ENCODE assay signal across 19 cellular contexts in the genomic region with DNA sequence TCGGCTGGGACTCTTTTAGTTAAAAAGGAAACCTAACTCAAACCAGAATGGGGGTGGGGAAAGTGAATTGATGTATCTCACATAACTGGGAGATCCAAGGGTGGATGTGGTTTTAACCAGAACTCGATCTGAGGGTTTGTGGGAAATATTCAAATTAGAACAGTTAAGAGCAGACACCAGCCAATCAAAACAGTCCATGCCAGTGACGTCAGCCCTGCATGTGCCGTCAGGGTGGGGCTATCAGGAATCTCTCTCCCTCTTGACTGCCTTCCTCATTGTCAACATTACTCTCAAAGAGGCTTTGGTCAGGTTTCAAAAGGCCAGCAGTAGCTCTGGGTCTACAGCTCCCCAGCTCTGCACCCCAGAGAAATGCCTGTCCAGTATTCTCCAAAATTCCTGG.
DNase-seq lines count a peak whose midpoint lies in the region; ATAC-seq, FAIRE-seq and TF ChIP-seq lines count a peak whose summit lies in the region.
"Had no signal": no experiment of that assay in that cellular context is flagged by ENCODE, and none has a peak within 500 bp of the region (broad histone marks: within the 10 kb centered on the region; RNA-seq: fewer than 3 reads in every experiment).

No MANE protein-coding gene starts in this region.

- H3K27ac ChIP-seq in K562 (ENCODE audit: extremely low read depth, low read depth, low read length) (no peak overlapping the region), tibial artery (peak overlapping the region; percentile 21 to 52)
- H3K27ac ChIP-seq: GM23248, left ventricle myocardium inferior, right atrium auricular region, transverse colon had no signal

- no peaks in the 10 kb centered on the region for H3K36me3 ChIP-seq in K562 (ENCODE audit: control insufficient read depth, insufficient read depth, low read length)
- H3K36me3 ChIP-seq in tibial artery = no peaks in the 10 kb centered on the region
- H3K36me3 ChIP-seq: left ventricle myocardium inferior, right atrium auricular region, transverse colon had no signal

- H3K27ac Mint-ChIP-seq in activated CD4-positive, alpha-beta T cell treated with anti-CD3 and anti-CD28 coated beads, Interleukin-2, amount 10 ng/mL, durations not matched to agents 24 days and 14 days = no peak overlapping the region

- no peak for TF ChIP-seq POLR2A in K562 (conservative IDR thresholded peaks at IDR 0.05)

- no peaks in the 10 kb centered on the region for H4K20me1 ChIP-seq in K562 (replicated peaks; ENCODE audit: control insufficient read depth, insufficient read depth, low read length)

- no peaks in the 10 kb centered on the region for H3K4me1 ChIP-seq in K562 (replicated peaks in 1 of 2; ENCODE audit: control insufficient read depth in 2 of 2, insufficient read depth in 2 of 2, low read length in 2 of 2)
- peaks cover 0 to 39% (median 17%) of the 10 kb centered on the region in 4 donors for H3K4me1 ChIP-seq in tibial artery
- H3K4me1 ChIP-seq: transverse colon had no signal

- BruUV-seq in K562 (replicated peaks; lab: Mats Ljungman, UMichigan) = no TSS peak

- intact Hi-C loops in activated CD4-positive, alpha-beta T cell treated with anti-CD3 and anti-CD28 coated beads, Interleukin-2, amount 10 ng/mL, durations not matched to agents 24 days and 14 days (cut with micrococcal nuclease) = no loop called here
- intact Hi-C loops in K562 (cut with micrococcal nuclease) (no loop called here), tibial artery (cut with DNase I; ENCODE audit: low total_unique reads) (no loop called here)

- H3K4me3 Mint-ChIP-seq in activated CD4-positive, alpha-beta T cell treated with anti-CD3 and anti-CD28 coated beads, Interleukin-2, amount 10 ng/mL, durations not matched to agents 24 days and 14 days = no peak overlapping the region
- H3K4me3 Mint-ChIP-seq: neural crest cell had no signal

- no peaks in the 10 kb centered on the region for H3K36me3 Mint-ChIP-seq in activated CD4-positive, alpha-beta T cell treated with anti-CD3 and anti-CD28 coated beads, Interleukin-2, amount 10 ng/mL, durations not matched to agents 24 days and 14 days (ENCODE audit: low read depth)

- H3K4me3 ChIP-seq in K562 = no peak overlapping the region
- no peak overlapping the region for H3K4me3 ChIP-seq in tibial artery
- H3K4me3 ChIP-seq: GM23248, left ventricle myocardium inferior, right atrium auricular region, transverse colon had no signal

- no peak for TF ChIP-seq CTCF in K562 (IDR thresholded peaks at IDR 0.05 in 2 of 3, conservative IDR thresholded peaks at IDR 0.05 in 1 of 3; ENCODE audit: insufficient read depth in 2 of 3, low read depth in 1 of 3, low read length in 3 of 3)
- no peak for TF ChIP-seq CTCF in tibial artery (IDR thresholded peaks at IDR 0.05)

- H3K27me3 Mint-ChIP-seq in activated CD4-positive, alpha-beta T cell treated with anti-CD3 and anti-CD28 coated beads, Interleukin-2, amount 10 ng/mL, durations not matched to agents 24 days and 14 days = no peaks in the 10 kb centered on the region

- no peak overlapping the region for H2AFZ ChIP-seq in K562 (ENCODE audit: low read depth, low read length)
- H2AFZ ChIP-seq: GM23248 had no signal

- peaks cover 0 to 5% of the 10 kb centered on the region in 2 experiments; a peak in 1 of 5 replicates for H3K27me3 ChIP-seq in K562 (ENCODE audit: control insufficient read depth in 2 of 2, insufficient read depth in 2 of 2, low read length in 2 of 2)
- no peaks in the 10 kb centered on the region for H3K27me3 ChIP-seq in tibial artery
- H3K27me3 ChIP-seq: right atrium auricular region, transverse colon had no signal

- no peak for TF ChIP-seq EP300 in K562 (IDR thresholded peaks at IDR 0.05; ENCODE audit: low read length)

- no peaks in the 10 kb centered on the region for H3K9me3 ChIP-seq in K562 (replicated peaks; ENCODE audit: control insufficient read depth, insufficient read depth, low read depth, low read length)
- no peaks in the 10 kb centered on the region for H3K9me3 ChIP-seq in tibial artery
- H3K9me3 ChIP-seq: left ventricle myocardium inferior, right atrium auricular region, transverse colon had no signal

- ATAC-seq in K562 = peak; percentile 94
- ATAC-seq: Panc1 had no signal

- no peaks in the 10 kb centered on the region for H3K79me2 ChIP-seq in K562 (ENCODE audit: control insufficient read depth, insufficient read depth, low read length)

- H3K9me3 Mint-ChIP-seq in activated CD4-positive, alpha-beta T cell treated with anti-CD3 and anti-CD28 coated beads, Interleukin-2, amount 10 ng/mL, durations not matched to agents 24 days and 14 days = no peaks in the 10 kb centered on the region

- CTCF ChIA-PET in K562 (lab: Yijun Ruan, JAX; ENCODE audit: low intra/inter-chr PET ratio) = no interaction called here

- peak; percentile 56 for DNase-seq in activated CD4-positive, alpha-beta T cell treated with anti-CD3 and anti-CD28 coated beads, Interleukin-2, amount 10 ng/mL, durations not matched to agents 24 days and 14 days
- DNase-seq in activated CD4-positive, alpha-beta T cell treated with anti-CD3 and anti-CD28 coated beads for 48 hours = no peak
- DNase-seq in NCI-H2029 (lab: John Stamatoyannopoulos, UW) (peak; percentile 85), K562 (ENCODE audit: extremely low read depth in 1 of 4, low spot score in 3 of 4) (peak; percentile 38 to 68 (median 54)), tibial artery (no peak), NCI-H2081 treated with DMSO at 0.1 percent for 48 hours (lab: John Stamatoyannopoulos, UW) (no peak), RCC 7860 (ENCODE audit: low spot score) (no peak), KG1 (lab: John Stamatoyannopoulos, UW) (no peak)
- DNase-seq: activated CD4-positive, alpha-beta T cell treated with anti-CD3 and anti-CD28 coated beads, Interleukin-2, amount 50 U/mL, for 48 hours; GM23248; hippocampal formation; left ventricle myocardium inferior; stimulated activated CD4-positive, alpha-beta T cell treated with anti-CD3 and anti-CD28 coated beads, Interleukin-2, amount 100 ng/mL, for 24 hours; stimulated activated CD8-positive, alpha-beta memory T cell treated with anti-CD3 and anti-CD28 coated beads, Interleukin-4, amount 100 ng/mL, for 48 hours; transverse colon had no signal

- no peak for TF ChIP-seq RAD21 in K562 (CRISPR knock-in tag; conservative IDR thresholded peaks at IDR 0.05 in 1 of 2, IDR thresholded peaks at IDR 0.05 in 1 of 2)

- 4% methylated on average over 4 of the region's 4 CpGs for WGBS in K562 (ENCODE audit: insufficient coverage, low coverage, missing lambda C conversion rate)

- no peak overlapping the region for H3K9ac ChIP-seq in K562 (ENCODE audit: insufficient read depth in 1 of 2, low read depth in 2 of 2, low read length in 2 of 2)
- H3K9ac ChIP-seq: GM23248 had no signal

- POLR2A ChIA-PET in K562 (lab: Yijun Ruan, JAX) = no interaction called here

- in situ Hi-C loops in K562 (cut with MboI) = no loop called here

- no peaks in the 10 kb centered on the region for H3K9me1 ChIP-seq in K562 (ENCODE audit: control insufficient read depth, insufficient read depth, low read length)

- no peak overlapping the region for H3K4me2 ChIP-seq in K562 (ENCODE audit: insufficient read depth, low read length)

- peaks cover 2% of the 10 kb centered on the region for H3K4me1 Mint-ChIP-seq in activated CD4-positive, alpha-beta T cell treated with anti-CD3 and anti-CD28 coated beads, Interleukin-2, amount 10 ng/mL, durations not matched to agents 24 days and 14 days

- peak; percentile 57 for FAIRE-seq in K562 (lab: Jason Lieb, UNC)
- no peak for FAIRE-seq in RCC 7860 (lab: Jason Lieb, UNC)
- FAIRE-seq: G401.6 had no signal

TF ChIP-seq in K562, 482 proteins besides CTCF, POLR2A, EP300 and RAD21 (continues in another document):
- TF ChIP-seq CREB1 (IDR thresholded peaks at IDR 0.05) = no peak
- TF ChIP-seq CREB1 (CRISPR knock-in tag; IDR thresholded peaks at IDR 0.05) = no peak
- TF ChIP-seq ETV1 (tag; conservative IDR thresholded peaks at IDR 0.05; ENCODE audit: low read depth) = no peak
- TF ChIP-seq SREBF1 (IDR thresholded peaks at IDR 0.05; ENCODE audit: borderline replicate concordance, low read depth, low read length) = no peak
- TF ChIP-seq BHLHE40 (IDR thresholded peaks at IDR 0.05; ENCODE audit: low read length) = peak; percentile 83
- no peak for TF ChIP-seq CHAMP1 (IDR thresholded peaks at IDR 0.05)
- TF ChIP-seq SIN3B (IDR thresholded peaks at IDR 0.05; ENCODE audit: low read depth) = no peak
- TF ChIP-seq MYC (IDR thresholded peaks at IDR 0.05; ENCODE audit: low read depth, low read length) = no peak
- no peak for TF ChIP-seq MYC (CRISPR knock-in tag; IDR thresholded peaks at IDR 0.05; ENCODE audit: borderline replicate concordance, low read depth)
- no peak for TF ChIP-seq PRPF4 (IDR thresholded peaks at IDR 0.05; ENCODE audit: insufficient read depth, low read depth, low read length, poor library complexity, severe bottlenecking)
- TF ChIP-seq ATF1 (CRISPR knock-in tag; IDR thresholded peaks at IDR 0.05) = no peak
- peak; percentile 81 for TF ChIP-seq ATF1 (tag; IDR thresholded peaks at IDR 0.05)
- no peak for TF ChIP-seq GABPA (tag; conservative IDR thresholded peaks at IDR 0.05; ENCODE audit: low read depth)

Comparison
In these comparisons a context has a peak if more than half of its experiments do, and no peak if none do; other contexts are left out.
1. DNase-seq: peak in activated CD4-positive, alpha-beta T cell treated with anti-CD3 and anti-CD28 coated beads, Interleukin-2, amount 10 ng/mL, durations not matched to agents 24 days and 14 days (single experiment), NCI-H2029 (single experiment) and K562 (4 of 4); none in activated CD4-positive, alpha-beta T cell treated with anti-CD3 and anti-CD28 coated beads for 48 hours (single experiment), tibial artery (0 of 2), NCI-H2081 treated with DMSO at 0.1 percent for 48 hours (single experiment), RCC 7860 (single experiment) and KG1 (single experiment).